18 cellular contexts compared by ENCODE assay signal in genomic region chr20:50428463-50428828, GRCh38.
DNase-seq lines count a peak whose midpoint lies in the region; ATAC-seq, FAIRE-seq and TF ChIP-seq lines count a peak whose summit lies in the region.
"Had no signal": no experiment of that assay in that cellular context is flagged by ENCODE, and none has a peak within 500 bp of the region (broad histone marks: within the 10 kb centered on the region; RNA-seq: fewer than 3 reads in every experiment).

No MANE protein-coding gene starts in this region.

- no peak for DNase-seq in HTR-8/SVneo (ENCODE audit: insufficient read length, low spot score)
- no peak for DNase-seq in RWPE1 (ENCODE audit: low spot score)
- no peak for DNase-seq in epithelial cell of prostate (ENCODE audit: low read depth, low spot score)
- no peak for DNase-seq in gastrocnemius medialis
- no peak for DNase-seq in stimulated activated CD4-positive, alpha-beta T cell treated with anti-CD3 and anti-CD28 coated beads, Interleukin-2, amount 100 ng/mL, for 24 hours
- DNase-seq: AML-193; Caco-2; CD4-positive, alpha-beta T cell; GDM1; H9; KBM-7 had no signal

- H3K27me3 Mint-ChIP-seq in activated T-helper 17 cell treated with anti-CD3 and anti-CD28 coated beads, Interleukin-2, amount 50 U/mL, for 72 hours, result peaks cover 10% of the 10 kb centered on the region
- H3K27me3 Mint-ChIP-seq: CD4-positive, alpha-beta T cell had no signal

- H3K4me3 Mint-ChIP-seq in activated T-helper 17 cell treated with anti-CD3 and anti-CD28 coated beads, Interleukin-2, amount 50 U/mL, for 72 hours, result no peak overlapping the region
- H3K4me3 Mint-ChIP-seq: CD4-positive, alpha-beta T cell; H9 had no signal

- no peaks in the 10 kb centered on the region for H3K36me3 Mint-ChIP-seq in activated T-helper 17 cell treated with anti-CD3 and anti-CD28 coated beads, Interleukin-2, amount 50 U/mL, for 72 hours (ENCODE audit: low read depth)

- TF ChIP-seq CTCF in RWPE1 (conservative IDR thresholded peaks at IDR 0.05; ENCODE audit: low read depth) (no peak), gastrocnemius medialis (IDR thresholded peaks at IDR 0.05 in 4 of 5, conservative IDR thresholded peaks at IDR 0.05 in 1 of 5) (no peak)

- H3K9me3 ChIP-seq in gastrocnemius medialis, result no peaks in the 10 kb centered on the region
- H3K9me3 ChIP-seq: Caco-2 had no signal

- H3K4me1 Mint-ChIP-seq in activated T-helper 17 cell treated with anti-CD3 and anti-CD28 coated beads, Interleukin-2, amount 50 U/mL, for 72 hours, result no peaks in the 10 kb centered on the region

- peak; percentile 13 for FAIRE-seq in HTR-8/SVneo (lab: Jason Lieb, UNC)
- FAIRE-seq: A204.1, D721Med, GM12892, GM18507, H1 had no signal

- POLR2A ChIA-PET in RWPE1 (lab: Yijun Ruan, JAX; ENCODE audit: low non-redundant PET), result interaction anchor here (1.6 to 1.7 kb wide), 2 partner anchors 11 to 235 kb away, joined by 3 to 6 read pairs; no protein-coding TSS in a partner anchor

- in situ Hi-C loops in gastrocnemius medialis (cut with MboI; ENCODE audit: low sequenced_read_pairs in 4 of 4), result no loop called here

- CTCF ChIA-PET in RWPE1 (lab: Yijun Ruan, JAX), result no interaction called here

- H3K36me3 ChIP-seq in gastrocnemius medialis, result no peaks in the 10 kb centered on the region

- H3K27ac ChIP-seq in RWPE1, result peak overlapping the region; percentile 100
- peak overlapping the region; percentile 100 for H3K27ac ChIP-seq in epithelial cell of prostate
- H3K27ac ChIP-seq in gastrocnemius medialis, result peak overlapping the region; percentile 83 to 99 (median 88)

- H3K27me3 ChIP-seq in gastrocnemius medialis, result no peaks in the 10 kb centered on the region

- no peak overlapping the region for H3K27ac Mint-ChIP-seq in activated T-helper 17 cell treated with anti-CD3 and anti-CD28 coated beads, Interleukin-2, amount 50 U/mL, for 72 hours
- H3K27ac Mint-ChIP-seq: CD4-positive, alpha-beta T cell had no signal

- no peak overlapping the region for H3K4me3 ChIP-seq in gastrocnemius medialis

- intact Hi-C loops in gastrocnemius medialis (cut with DNase I; ENCODE audit: low total_unique reads), result loop anchor here (2.0 kb wide), 1 partner anchor 28 kb away; no protein-coding TSS in a partner anchor

- H3K9me3 Mint-ChIP-seq in activated T-helper 17 cell treated with anti-CD3 and anti-CD28 coated beads, Interleukin-2, amount 50 U/mL, for 72 hours, result no peaks in the 10 kb centered on the region
- H3K9me3 Mint-ChIP-seq: CD4-positive, alpha-beta T cell; H9 had no signal

- no peak for TF ChIP-seq POLR2A in gastrocnemius medialis (IDR thresholded peaks at IDR 0.05)

- H3K4me1 ChIP-seq in gastrocnemius medialis, result peaks cover 35 to 39% of the 10 kb centered on the region in 2 donors

- ATAC-seq in gastrocnemius medialis (peak in 1 of 2 donors; percentile 17), GM21619 (IDR thresholded peaks at IDR 0.05; ENCODE audit: unreplicated experiment) (no peak)
- ATAC-seq in activated T-helper 17 cell treated with anti-CD3 and anti-CD28 coated beads, Interleukin-2, amount 50 U/mL, for 72 hours (replicated peaks), result no peak
